ENCODE assay signal across 1 cellular context in the genomic region with DNA sequence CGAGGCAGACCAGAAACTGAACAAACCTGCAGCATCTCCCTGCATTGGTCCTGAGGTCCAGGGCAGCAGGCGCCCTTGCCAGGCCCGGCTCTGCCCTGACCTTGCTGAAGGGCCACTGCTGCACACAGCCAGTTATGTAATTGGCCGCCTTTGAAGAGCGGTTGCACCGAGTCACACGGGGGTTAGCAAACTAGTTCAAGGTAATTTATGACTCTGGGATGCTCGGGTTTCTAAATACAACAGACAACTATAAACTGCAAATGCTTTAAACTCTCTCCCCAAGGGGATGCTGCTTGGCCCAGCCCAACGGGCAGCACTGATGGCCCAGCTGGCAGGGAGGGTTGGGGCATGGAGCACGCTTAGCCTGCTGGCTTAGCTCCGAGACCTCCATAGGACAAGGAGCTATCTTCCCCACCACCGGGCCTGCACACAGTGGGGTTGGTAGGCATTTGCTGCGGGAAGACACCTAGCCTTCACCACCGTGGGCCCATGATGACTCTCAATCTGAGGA.
TF ChIP-seq lines count a peak whose summit lies in the region.

No MANE protein-coding gene starts in this region.

TF ChIP-seq in HepG2, 621 proteins besides CTCF, POLR2A, EP300 and RAD21 (continued from another document):
- TF ChIP-seq, protein P1, sequence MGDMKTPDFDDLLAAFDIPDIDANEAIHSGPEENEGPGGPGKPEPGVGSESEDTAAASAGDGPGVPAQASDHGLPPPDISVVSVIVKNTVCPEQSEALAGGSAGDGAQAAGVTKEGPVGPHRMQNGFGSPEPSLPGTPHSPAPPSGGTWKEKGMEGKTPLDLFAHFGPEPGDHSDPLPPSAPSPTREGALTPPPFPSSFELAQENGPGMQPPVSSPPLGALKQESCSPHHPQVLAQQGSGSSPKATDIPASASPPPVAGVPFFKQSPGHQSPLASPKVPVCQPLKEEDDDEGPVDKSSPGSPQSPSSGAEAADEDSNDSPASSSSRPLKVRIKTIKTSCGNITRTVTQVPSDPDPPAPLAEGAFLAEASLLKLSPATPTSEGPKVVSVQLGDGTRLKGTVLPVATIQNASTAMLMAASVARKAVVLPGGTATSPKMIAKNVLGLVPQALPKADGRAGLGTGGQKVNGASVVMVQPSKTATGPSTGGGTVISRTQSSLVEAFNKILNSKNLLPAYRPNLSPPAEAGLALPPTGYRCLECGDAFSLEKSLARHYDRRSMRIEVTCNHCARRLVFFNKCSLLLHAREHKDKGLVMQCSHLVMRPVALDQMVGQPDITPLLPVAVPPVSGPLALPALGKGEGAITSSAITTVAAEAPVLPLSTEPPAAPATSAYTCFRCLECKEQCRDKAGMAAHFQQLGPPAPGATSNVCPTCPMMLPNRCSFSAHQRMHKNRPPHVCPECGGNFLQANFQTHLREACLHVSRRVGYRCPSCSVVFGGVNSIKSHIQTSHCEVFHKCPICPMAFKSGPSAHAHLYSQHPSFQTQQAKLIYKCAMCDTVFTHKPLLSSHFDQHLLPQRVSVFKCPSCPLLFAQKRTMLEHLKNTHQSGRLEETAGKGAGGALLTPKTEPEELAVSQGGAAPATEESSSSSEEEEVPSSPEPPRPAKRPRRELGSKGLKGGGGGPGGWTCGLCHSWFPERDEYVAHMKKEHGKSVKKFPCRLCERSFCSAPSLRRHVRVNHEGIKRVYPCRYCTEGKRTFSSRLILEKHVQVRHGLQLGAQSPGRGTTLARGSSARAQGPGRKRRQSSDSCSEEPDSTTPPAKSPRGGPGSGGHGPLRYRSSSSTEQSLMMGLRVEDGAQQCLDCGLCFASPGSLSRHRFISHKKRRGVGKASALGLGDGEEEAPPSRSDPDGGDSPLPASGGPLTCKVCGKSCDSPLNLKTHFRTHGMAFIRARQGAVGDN (CRISPR knock-in tag; IDR thresholded peaks at IDR 0.05), result 0 out of 2 replicates have a peak, but pooled peaks have one; percentile 9
- TF ChIP-seq, protein P2, sequence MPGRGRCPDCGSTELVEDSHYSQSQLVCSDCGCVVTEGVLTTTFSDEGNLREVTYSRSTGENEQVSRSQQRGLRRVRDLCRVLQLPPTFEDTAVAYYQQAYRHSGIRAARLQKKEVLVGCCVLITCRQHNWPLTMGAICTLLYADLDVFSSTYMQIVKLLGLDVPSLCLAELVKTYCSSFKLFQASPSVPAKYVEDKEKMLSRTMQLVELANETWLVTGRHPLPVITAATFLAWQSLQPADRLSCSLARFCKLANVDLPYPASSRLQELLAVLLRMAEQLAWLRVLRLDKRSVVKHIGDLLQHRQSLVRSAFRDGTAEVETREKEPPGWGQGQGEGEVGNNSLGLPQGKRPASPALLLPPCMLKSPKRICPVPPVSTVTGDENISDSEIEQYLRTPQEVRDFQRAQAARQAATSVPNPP (CRISPR knock-in tag; IDR thresholded peaks at IDR 0.05), result no peak
- TF ChIP-seq NR2F6 (IDR thresholded peaks at IDR 0.05), result no peak
- 0 out of 2 replicates have a peak, but pooled peaks have one; percentile 15 for TF ChIP-seq NR2F6 (CRISPR knock-in tag; IDR thresholded peaks at IDR 0.05)
